In genomic region chr19:42193294-42193693, GRCh38 we compare ENCODE assay signal across 23 cellular contexts.
"Had no signal": no experiment of that assay in that cellular context is flagged by ENCODE, and none has a peak within 500 bp of the region (broad histone marks: within the 10 kb centered on the region; RNA-seq: fewer than 3 reads in every experiment).

No MANE protein-coding gene starts in this region.

- H3K27me3 Mint-ChIP-seq: activated CD4-positive, alpha-beta T cell treated with anti-CD3 and anti-CD28 coated beads, Interleukin-2, amount 10 ng/mL, durations not matched to agents 24 days and 14 days; activated CD8-positive, alpha-beta memory T cell treated with anti-CD3 and anti-CD28 coated beads, Interleukin-2, amount 10 ng/mL, durations not matched to agents 7 days and 5 days; activated naive CD8-positive, alpha-beta T cell treated with anti-CD3 and anti-CD28 coated beads for 36 hours; activated T-cell treated with anti-CD3 and anti-CD28 coated beads, Interleukin-2, amount 50 U/mL, for 24 hours had no signal

- H3K27ac ChIP-seq: SJSA1 had no signal

- H3K4me3 Mint-ChIP-seq: activated CD4-positive, alpha-beta T cell treated with anti-CD3 and anti-CD28 coated beads, Interleukin-2, amount 10 ng/mL, durations not matched to agents 24 days and 14 days; activated CD8-positive, alpha-beta memory T cell treated with anti-CD3 and anti-CD28 coated beads, Interleukin-2, amount 10 ng/mL, durations not matched to agents 7 days and 5 days; activated naive CD4-positive, alpha-beta T cell treated with anti-CD3 and anti-CD28 coated beads for 36 hours; activated naive CD8-positive, alpha-beta T cell treated with anti-CD3 and anti-CD28 coated beads for 36 hours; activated T-cell treated with anti-CD3 and anti-CD28 coated beads, Interleukin-2, amount 50 U/mL, for 24 hours; activated T-helper 1 cell treated with anti-CD3 and anti-CD28 coated beads, Interleukin-12 subunit alpha, Interleukin-12 subunit beta, Interleukin-2, Interleukin-4 antibody, amounts not matched to agents 30 ng/mL and 10 ng/mL and 1 ng/mL, durations not matched to agents 14 hours and 24 hours and 36 hours; T-helper 1 cell treated with Interleukin-12 subunit alpha and Interleukin-12 subunit beta and Interleukin-4 antibody, amounts not matched to agents 30 μg/mL and 1 μg/mL, for 36 hours had no signal

- H3K4me3 ChIP-seq: SJSA1 had no signal

- ATAC-seq: activated CD8-positive, alpha-beta memory T cell treated with anti-CD3 and anti-CD28 coated beads, Interleukin-2, amount 10 ng/mL, durations not matched to agents 7 days and 5 days; SK-N-SH treated with all-trans-retinoic acid at 6 μM for 48 hours had no signal

- H3K36me3 ChIP-seq: SJSA1 had no signal

- H3K27ac Mint-ChIP-seq: activated CD4-positive, alpha-beta T cell treated with anti-CD3 and anti-CD28 coated beads, Interleukin-2, amount 10 ng/mL, durations not matched to agents 24 days and 14 days; activated CD8-positive, alpha-beta memory T cell treated with anti-CD3 and anti-CD28 coated beads, Interleukin-2, amount 10 ng/mL, durations not matched to agents 7 days and 5 days; activated naive CD4-positive, alpha-beta T cell treated with anti-CD3 and anti-CD28 coated beads for 36 hours; activated naive CD8-positive, alpha-beta T cell treated with anti-CD3 and anti-CD28 coated beads for 36 hours; activated T-cell treated with anti-CD3 and anti-CD28 coated beads, Interleukin-2, amount 50 U/mL, for 24 hours; activated T-helper 1 cell treated with anti-CD3 and anti-CD28 coated beads, Interleukin-12 subunit alpha, Interleukin-12 subunit beta, Interleukin-2, Interleukin-4 antibody, amounts not matched to agents 30 ng/mL and 10 ng/mL and 1 ng/mL, durations not matched to agents 14 hours and 24 hours and 36 hours; T-helper 1 cell treated with Interleukin-12 subunit alpha and Interleukin-12 subunit beta and Interleukin-4 antibody, amounts not matched to agents 30 μg/mL and 1 μg/mL, for 36 hours had no signal

- DNase-seq: activated CD4-positive, alpha-beta T cell treated with anti-CD3 and anti-CD28 coated beads, Interleukin-2, amount 10 ng/mL, durations not matched to agents 24 days and 14 days; activated CD4-positive, alpha-beta T cell treated with anti-CD3 and anti-CD28 coated beads, Interleukin-2, amount 50 U/mL, for 48 hours; activated CD4-positive, CD25-positive, alpha-beta regulatory T cell treated with anti-CD3 and anti-CD28 coated beads, Interleukin-2, amount 50 U/mL, for 72 hours; activated CD8-positive, alpha-beta memory T cell treated with anti-CD3 and anti-CD28 coated beads, Interleukin-2, amount 10 ng/mL, durations not matched to agents 7 days and 5 days; activated effector memory CD4-positive, alpha-beta T cell treated with anti-CD3 and anti-CD28 coated beads, Interleukin-2, amount 50 U/mL, for 16 hours; activated naive CD4-positive, alpha-beta T cell treated with anti-CD3 and anti-CD28 coated beads for 36 hours; activated naive CD8-positive, alpha-beta T cell treated with anti-CD3 and anti-CD28 coated beads for 36 hours; activated T-cell treated with anti-CD3 and anti-CD28 coated beads, Interleukin-2, amount 50 U/mL, for 24 hours; cerebellar nuclear complex; KG1; NCI-H1048; NCI-H1417; NCI-H1694; NCI-H2029; NCI-H2107; NCI-H2171 treated with DMSO at 0.1 percent for 48 hours; NCI-H526; NCI-H82; SHP77 had no signal

- H3K27me3 ChIP-seq: SJSA1 had no signal
